8 cellular contexts compared by ENCODE assay signal in the genomic region with DNA sequence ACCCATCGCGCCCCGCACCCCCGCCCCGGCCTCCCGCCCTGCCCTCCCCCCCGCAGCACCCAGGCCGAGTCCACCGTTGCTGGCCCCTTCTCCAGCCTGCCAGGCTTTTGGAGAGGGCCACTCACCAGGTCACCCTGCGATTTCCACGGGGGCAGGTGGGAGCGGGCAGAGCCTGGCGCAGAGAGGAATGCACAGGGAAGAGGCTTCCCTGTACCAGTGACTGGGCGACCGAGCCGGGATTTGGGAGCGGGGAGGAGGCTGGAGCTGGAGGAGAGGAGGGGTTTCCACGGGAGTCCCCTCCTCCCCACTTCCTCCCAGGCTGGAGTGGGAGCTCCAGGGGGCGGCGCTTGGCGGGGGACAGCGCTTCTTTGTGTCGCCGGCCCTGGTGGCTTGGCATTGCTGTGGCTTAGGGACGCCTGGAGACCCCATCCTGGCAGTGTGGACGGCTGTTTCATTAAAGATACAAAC. TPM values are rescaled to one million over a fixed set of nuclear protein-coding genes. Genes with fewer than 3 reads are reported as not detected.
DNase-seq lines count a peak whose midpoint lies in the region; TF ChIP-seq lines count a peak whose summit lies in the region.

No MANE protein-coding gene starts in this region.

- TF ChIP-seq CTCF in astrocyte of the spinal cord (IDR thresholded peaks at IDR 0.05; ENCODE audit: low read depth, low read length) (no peak), prostate gland (IDR thresholded peaks at IDR 0.05) (peak in 1 of 4 experiments; percentile 3)

- no peaks in the 10 kb centered on the region for H3K27me3 ChIP-seq in prostate gland (replicated peaks; ENCODE audit: insufficient read depth)

- peak; percentile 89 for DNase-seq in COLO829 (ENCODE audit: low spot score)
- DNase-seq in NCI-H1105 (lab: John Stamatoyannopoulos, UW): peak; percentile 91
- DNase-seq in astrocyte of the spinal cord (ENCODE audit: low read depth, low spot score): peak; percentile 63
- DNase-seq in hypothalamus (lab: John Stamatoyannopoulos, UW): peak in 50 of 51 donors; percentile 30 to 88 (median 72)
- peak; percentile 44 for DNase-seq in prostate gland (ENCODE audit: low spot score)
- DNase-seq in KBM-7: no peak
- DNase-seq in stimulated activated CD4-positive, alpha-beta T cell treated with anti-CD3 and anti-CD28 coated beads, Interleukin-4, amount 100 ng/mL, for 4 hours: no peak
- no peak for DNase-seq in activated CD8-positive, alpha-beta memory T cell treated with anti-CD3 and anti-CD28 coated beads, Interleukin-2, amount 50 U/mL, for 4 hours

- peak overlapping the region; percentile 72 to 75 for H3K27ac ChIP-seq in prostate gland

- in situ Hi-C loops in astrocyte of the spinal cord (cut with HindIII; ENCODE audit: low sequenced_read_pairs) (no loop called here), KBM-7 (cut with MboI; ENCODE audit: low pct_unique_long_range_greater_than_20kb, low sequenced_read_pairs) (no loop called here)

- H3K36me3 ChIP-seq in prostate gland: no peaks in the 10 kb centered on the region

- intact Hi-C loops in prostate gland (cut with DNase I): no loop called here

- H3K9me3 ChIP-seq in prostate gland: no peaks in the 10 kb centered on the region

- no peaks in the 10 kb centered on the region for H3K4me1 ChIP-seq in prostate gland (replicated peaks)

- no peak for TF ChIP-seq POLR2A in prostate gland (IDR thresholded peaks at IDR 0.05)

- 2% methylated on average over 25 of the region's 26 CpGs for WGBS in prostate gland

- H3K4me3 ChIP-seq in astrocyte of the spinal cord (ENCODE audit: low read depth, low read length): peak overlapping the region; percentile 77
- H3K4me3 ChIP-seq in prostate gland: peak overlapping the region; percentile 49 to 58

RNA-seq across cellular contexts. Expression of a gene that starts 19.3 kb away (rescaled TPM):
- total RNA-seq in prostate gland: 10 to 100 TPM; 53.0 to 89.8 TPM

RNA-seq across cellular contexts. Expression of a gene that starts 52.4 kb away (rescaled TPM):
- not detected for total RNA-seq in prostate gland

Comparison
In these comparisons a context has a peak if more than half of its experiments do, and no peak if none do; other contexts are left out.
1. DNase-seq: peak in COLO829 (single experiment), NCI-H1105 (single experiment), astrocyte of the spinal cord (single experiment), hypothalamus (50 of 51) and prostate gland (single experiment); none in KBM-7 (single experiment), stimulated activated CD4-positive, alpha-beta T cell treated with anti-CD3 and anti-CD28 coated beads, Interleukin-4, amount 100 ng/mL, for 4 hours (0 of 2) and activated CD8-positive, alpha-beta memory T cell treated with anti-CD3 and anti-CD28 coated beads, Interleukin-2, amount 50 U/mL, for 4 hours (single experiment).